ENCODE assay signal across 14 cellular contexts in genomic region chr20:41032243-41032642, GRCh38. TPM values are rescaled to one million over a fixed set of nuclear protein-coding genes. Genes with fewer than 3 reads are reported as not detected.
DNase-seq lines count a peak whose midpoint lies in the region; ATAC-seq, FAIRE-seq and TF ChIP-seq lines count a peak whose summit lies in the region.
"Had no signal": no experiment of that assay in that cellular context is flagged by ENCODE, and none has a peak within 500 bp of the region (broad histone marks: within the 10 kb centered on the region; RNA-seq: fewer than 3 reads in every experiment).

No MANE protein-coding gene starts in this region.

- ATAC-seq in GM21423 (IDR thresholded peaks at IDR 0.05; ENCODE audit: unreplicated experiment) = no peak
- ATAC-seq: heart left ventricle had no signal

- peak overlapping the region; percentile 42 for H3K27ac Mint-ChIP-seq in chondrocyte (ENCODE audit: unreplicated experiment)
- H3K27ac Mint-ChIP-seq in neural progenitor cell = no peak overlapping the region

- H4K20me1 ChIP-seq in DOHH2 (ENCODE audit: control insufficient read depth, insufficient read depth, low read depth, low read length) (peaks cover 37% of the 10 kb centered on the region; the same call in 1 of the 2 replicates), OCI-LY3 (ENCODE audit: insufficient read depth, low read length) (peaks cover 77% of the 10 kb centered on the region), neural progenitor cell (ENCODE audit: low read depth) (peaks cover 72% of the 10 kb centered on the region)

- H3K4me1 ChIP-seq in DOHH2 (ENCODE audit: control insufficient read depth, low read length) (peaks cover 52% of the 10 kb centered on the region), OCI-LY3 (ENCODE audit: low read length) (peaks cover 51% of the 10 kb centered on the region), neural progenitor cell (peaks cover 70% of the 10 kb centered on the region)

- no peaks in the 10 kb centered on the region for H3K9me3 ChIP-seq in DOHH2 (ENCODE audit: control insufficient read depth, insufficient read depth, low read length)
- H3K9me3 ChIP-seq in OCI-LY3 (ENCODE audit: insufficient read depth, low read length) = no peaks in the 10 kb centered on the region
- no peaks in the 10 kb centered on the region for H3K9me3 ChIP-seq in neural progenitor cell (ENCODE audit: low read depth)
- H3K9me3 ChIP-seq: heart left ventricle had no signal

- no peak overlapping the region for H3K9ac ChIP-seq in OCI-LY3 (ENCODE audit: low read length)
- no peak overlapping the region for H3K9ac ChIP-seq in neural progenitor cell

- H3K4me3 ChIP-seq in DOHH2 (ENCODE audit: low read length) (peak overlapping the region; percentile 86), OCI-LY3 (ENCODE audit: low read length) (peak overlapping the region; percentile 79; the same call in 1 of the 2 replicates), neural progenitor cell (peak overlapping the region; percentile 97)

- H3F3A ChIP-seq in DOHH2 (ENCODE audit: control insufficient read depth, insufficient read depth) = no peaks in the 10 kb centered on the region
- H3F3A ChIP-seq in neural progenitor cell (ENCODE audit: low read depth) = peaks cover 29% of the 10 kb centered on the region

- H3K9me3 Mint-ChIP-seq in chondrocyte (ENCODE audit: low read depth) (no peaks in the 10 kb centered on the region), neural progenitor cell (peaks cover 2% of the 10 kb centered on the region)

- FAIRE-seq in urothelium cell line (lab: Jason Lieb, UNC) = no peak
- FAIRE-seq: RCC 7860 had no signal

- no peak overlapping the region for H3K27ac ChIP-seq in DOHH2 (ENCODE audit: low read depth, low read length)
- H3K27ac ChIP-seq in OCI-LY3 (ENCODE audit: low read length) = no peak overlapping the region
- H3K27ac ChIP-seq in neural progenitor cell = no peak overlapping the region
- H3K27ac ChIP-seq: heart left ventricle had no signal

- no peak for TF ChIP-seq CTCF in DOHH2 (IDR thresholded peaks at IDR 0.05; ENCODE audit: low read depth, low read length, poor library complexity, severe bottlenecking)
- no peak for TF ChIP-seq CTCF in OCI-LY3 (IDR thresholded peaks at IDR 0.05; ENCODE audit: low read depth, low read length)
- no peak for TF ChIP-seq CTCF in chondrocyte (IDR thresholded peaks at IDR 0.05)
- no peak for TF ChIP-seq CTCF in neural progenitor cell (IDR thresholded peaks at IDR 0.05)

- H3K4me2 ChIP-seq in DOHH2 (ENCODE audit: low read length) = peak overlapping the region; percentile 76
- peak overlapping the region; percentile 86 for H3K4me2 ChIP-seq in OCI-LY3 (ENCODE audit: low read length)
- H3K4me2 ChIP-seq in neural progenitor cell = peak overlapping the region; percentile 99

- H3K27me3 Mint-ChIP-seq in chondrocyte (ENCODE audit: low read depth) = no peaks in the 10 kb centered on the region
- peaks cover 2% of the 10 kb centered on the region for H3K27me3 Mint-ChIP-seq in neural progenitor cell (ENCODE audit: insufficient read depth, low read depth)

- peak overlapping the region; percentile 23 for H3K4me3 Mint-ChIP-seq in chondrocyte (ENCODE audit: unreplicated experiment)
- peak overlapping the region; percentile 96 for H3K4me3 Mint-ChIP-seq in neural progenitor cell

- H3K79me2 ChIP-seq in DOHH2 (ENCODE audit: control insufficient read depth, low read length) = peaks cover 93% of the 10 kb centered on the region
- H3K79me2 ChIP-seq in OCI-LY3 (ENCODE audit: low read length) = peaks cover 95% of the 10 kb centered on the region
- peaks cover 92% of the 10 kb centered on the region for H3K79me2 ChIP-seq in neural progenitor cell (ENCODE audit: low read depth)

- no peaks in the 10 kb centered on the region for H3K36me3 Mint-ChIP-seq in chondrocyte (ENCODE audit: low read depth)
- H3K36me3 Mint-ChIP-seq in neural progenitor cell = peaks cover 46% of the 10 kb centered on the region

- no peaks in the 10 kb centered on the region for H3K27me3 ChIP-seq in DOHH2 (ENCODE audit: control insufficient read depth, low read length)
- H3K27me3 ChIP-seq in OCI-LY3 (ENCODE audit: low read depth, low read length) = no peaks in the 10 kb centered on the region
- no peaks in the 10 kb centered on the region for H3K27me3 ChIP-seq in neural progenitor cell
- H3K27me3 ChIP-seq: heart left ventricle had no signal

- H3K36me3 ChIP-seq in DOHH2 (ENCODE audit: control insufficient read depth, low read length) (peaks cover 83% of the 10 kb centered on the region), OCI-LY3 (replicated peaks; ENCODE audit: low read depth, low read length) (peaks cover 69% of the 10 kb centered on the region), neural progenitor cell (no peaks in the 10 kb centered on the region)
- H3K36me3 ChIP-seq: heart left ventricle had no signal

- no peak overlapping the region for H2AFZ ChIP-seq in OCI-LY3 (ENCODE audit: low read depth, low read length)
- no peak overlapping the region for H2AFZ ChIP-seq in neural progenitor cell (replicated peaks)

- H3K4me1 Mint-ChIP-seq in chondrocyte (ENCODE audit: low read depth) = peaks cover 71% of the 10 kb centered on the region
- H3K4me1 Mint-ChIP-seq in neural progenitor cell = peaks cover 49% of the 10 kb centered on the region

- DNase-seq in chondrocyte (ENCODE audit: low spot score) (no peak), neural progenitor cell (ENCODE audit: low spot score) (no peak), NCI-H2029 treated with DMSO at 0.1 percent for 48 hours (lab: John Stamatoyannopoulos, UW) (no peak), urothelium cell line (ENCODE audit: low spot score) (no peak), SW 1271 (lab: John Stamatoyannopoulos, UW) (no peak)
- DNase-seq: central memory CD4-positive, alpha-beta T cell; HCEC 1CT; heart left ventricle; stimulated activated CD4-positive, alpha-beta T cell treated with anti-CD3 and anti-CD28 coated beads, Interleukin-15, amount 100 ng/mL, for 24 hours; stimulated activated naive CD4-positive, alpha-beta T cell treated with Interleukin-2 at 50 U/mL for 16 hours had no signal

- no peaks in the 10 kb centered on the region for H3K9me2 ChIP-seq in DOHH2 (replicated peaks; ENCODE audit: control insufficient read depth, low read length)

RNA-seq across cellular contexts. Expression of gene TOP1, which starts 3.6 kb away (rescaled TPM):
- 39.0 to 42.6 TPM (median 39.2 TPM) in 3 replicates for total RNA-seq in chondrocyte
- total RNA-seq in neural progenitor cell (ENCODE audit: low replicate concordance) = 31.6 and 58.9 TPM in 2 replicates
